1 cellular context compared by ENCODE assay signal in the genomic region with DNA sequence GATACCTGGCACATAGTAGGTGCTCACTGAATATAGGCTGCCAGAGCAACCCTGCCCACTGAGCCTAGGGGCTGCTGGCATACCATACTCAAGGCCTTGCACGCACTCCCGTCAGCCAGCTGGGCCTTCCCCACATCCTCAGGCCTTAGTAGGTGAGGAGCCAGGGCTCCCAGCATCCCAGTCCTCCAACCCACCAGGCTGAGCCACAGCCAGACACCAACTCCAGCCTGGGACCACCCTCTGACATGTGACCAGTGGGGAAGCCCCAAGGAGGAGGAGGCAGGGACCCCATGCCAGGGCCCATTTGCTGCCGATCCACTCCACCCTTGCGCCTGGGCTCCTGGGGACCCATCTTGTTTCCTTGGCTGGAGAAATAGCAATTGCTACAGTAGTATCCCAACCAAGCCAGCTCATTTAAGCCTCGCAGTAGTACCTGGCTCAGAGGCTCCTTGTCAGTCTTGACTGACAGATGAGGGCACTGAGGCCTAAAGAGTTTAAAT.
TF ChIP-seq lines count a peak whose summit lies in the region.

No MANE protein-coding gene starts in this region.

TF ChIP-seq in IMR-90, 13 proteins besides CTCF, POLR2A, EP300 and RAD21:
- no peak for TF ChIP-seq MXI1 (IDR thresholded peaks at IDR 0.05; ENCODE audit: borderline replicate concordance, low read depth, low read length)
- no peak for TF ChIP-seq NFE2L2 (IDR thresholded peaks at IDR 0.05; ENCODE audit: low read depth, low read length)
- TF ChIP-seq RCOR1 (IDR thresholded peaks at IDR 0.05; ENCODE audit: insufficient replicate concordance, low read length), result no peak
- no peak for TF ChIP-seq SMC3 (IDR thresholded peaks at IDR 0.05; ENCODE audit: low read depth, low read length)
- no peak for TF ChIP-seq CEBPB (IDR thresholded peaks at IDR 0.05; ENCODE audit: low read depth, low read length)
- no peak for TF ChIP-seq RFX5 (IDR thresholded peaks at IDR 0.05; ENCODE audit: low read depth, low read length)
- no peak for TF ChIP-seq CHD1 (IDR thresholded peaks at IDR 0.05; ENCODE audit: low read depth, low read length)
- TF ChIP-seq, protein P1, sequence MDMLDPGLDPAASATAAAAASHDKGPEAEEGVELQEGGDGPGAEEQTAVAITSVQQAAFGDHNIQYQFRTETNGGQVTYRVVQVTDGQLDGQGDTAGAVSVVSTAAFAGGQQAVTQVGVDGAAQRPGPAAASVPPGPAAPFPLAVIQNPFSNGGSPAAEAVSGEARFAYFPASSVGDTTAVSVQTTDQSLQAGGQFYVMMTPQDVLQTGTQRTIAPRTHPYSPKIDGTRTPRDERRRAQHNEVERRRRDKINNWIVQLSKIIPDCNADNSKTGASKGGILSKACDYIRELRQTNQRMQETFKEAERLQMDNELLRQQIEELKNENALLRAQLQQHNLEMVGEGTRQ (IDR thresholded peaks at IDR 0.05; ENCODE audit: low read depth, low read length), result no peak
- TF ChIP-seq MAZ (IDR thresholded peaks at IDR 0.05; ENCODE audit: borderline replicate concordance, low read depth, low read length), result no peak
- TF ChIP-seq BHLHE40 (IDR thresholded peaks at IDR 0.05; ENCODE audit: low read depth, low read length), result no peak
- TF ChIP-seq FOS (IDR thresholded peaks at IDR 0.05; ENCODE audit: low read depth, low read length), result no peak
- TF ChIP-seq, protein P2, sequence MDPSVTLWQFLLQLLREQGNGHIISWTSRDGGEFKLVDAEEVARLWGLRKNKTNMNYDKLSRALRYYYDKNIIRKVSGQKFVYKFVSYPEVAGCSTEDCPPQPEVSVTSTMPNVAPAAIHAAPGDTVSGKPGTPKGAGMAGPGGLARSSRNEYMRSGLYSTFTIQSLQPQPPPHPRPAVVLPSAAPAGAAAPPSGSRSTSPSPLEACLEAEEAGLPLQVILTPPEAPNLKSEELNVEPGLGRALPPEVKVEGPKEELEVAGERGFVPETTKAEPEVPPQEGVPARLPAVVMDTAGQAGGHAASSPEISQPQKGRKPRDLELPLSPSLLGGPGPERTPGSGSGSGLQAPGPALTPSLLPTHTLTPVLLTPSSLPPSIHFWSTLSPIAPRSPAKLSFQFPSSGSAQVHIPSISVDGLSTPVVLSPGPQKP (IDR thresholded peaks at IDR 0.05; ENCODE audit: borderline replicate concordance, low read depth, low read length), result no peak
- TF ChIP-seq MAFK (IDR thresholded peaks at IDR 0.05; ENCODE audit: low read depth, low read length), result no peak
